Comparison of ENCODE assay signal across 19 cellular contexts in the genomic region with DNA sequence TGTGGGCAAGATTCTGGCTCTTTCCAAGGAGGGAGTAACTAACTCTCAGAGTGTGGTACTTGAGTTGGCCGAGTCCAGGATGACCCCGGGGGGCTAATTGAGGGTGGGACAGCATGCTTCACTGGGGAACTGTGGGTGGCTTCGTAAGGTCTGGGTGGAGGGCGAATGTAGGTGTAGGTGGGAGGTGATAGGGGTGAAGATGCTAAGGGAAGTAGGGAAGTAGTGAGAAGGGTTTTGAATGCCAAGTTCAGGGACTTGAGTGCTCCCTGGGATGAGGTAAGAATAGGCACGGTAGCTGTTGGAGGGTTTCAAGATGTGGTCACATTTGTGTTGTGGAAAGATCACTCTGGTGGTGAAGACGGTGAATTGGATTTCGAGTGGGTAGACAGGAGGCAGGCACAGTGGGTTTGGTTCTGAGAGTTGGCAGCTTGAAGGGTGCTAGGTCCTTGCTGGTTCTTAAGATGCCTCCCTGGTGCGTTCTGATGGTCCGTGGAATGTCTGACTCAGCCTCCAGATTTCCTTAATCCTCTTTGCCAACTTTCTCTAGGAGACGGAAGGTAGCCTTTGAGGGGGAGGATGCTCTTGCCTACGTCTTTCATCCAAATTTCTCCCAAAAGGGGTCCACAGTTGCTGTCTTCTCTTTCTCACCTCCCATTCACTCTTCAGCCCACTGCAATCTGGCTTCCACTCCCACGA. TPM values are rescaled to one million over a fixed set of nuclear protein-coding genes. Genes with fewer than 3 reads are reported as not detected.
DNase-seq lines count a peak whose midpoint lies in the region; ATAC-seq and TF ChIP-seq lines count a peak whose summit lies in the region.
"Had no signal": no experiment of that assay in that cellular context is flagged by ENCODE, and none has a peak within 500 bp of the region (broad histone marks: within the 10 kb centered on the region; RNA-seq: fewer than 3 reads in every experiment).

No MANE protein-coding gene starts in this region.

- H3K4ac ChIP-seq in IMR-90 (ENCODE audit: low read depth, low read length) = no peak overlapping the region

- H3K14ac ChIP-seq in IMR-90 (replicated peaks; ENCODE audit: low read depth, low read length) = no peak overlapping the region

- intact Hi-C loops in IMR-90 (cut with micrococcal nuclease) = no loop called here
- intact Hi-C loops in posterior vena cava (cut with DNase I) = no loop called here

- H3K56ac ChIP-seq in IMR-90 (ENCODE audit: extremely low read depth, insufficient read depth, low read length) = no peak overlapping the region

- no peak for TF ChIP-seq RAD21 in IMR-90 (IDR thresholded peaks at IDR 0.05; ENCODE audit: low read length)

- H2AFZ ChIP-seq in IMR-90 (replicated peaks; ENCODE audit: low read length, poor library complexity) = peak overlapping the region; percentile 49

- POLR2A ChIA-PET in IMR-90 (lab: Charles Lee; ENCODE audit: unreplicated experiment) = no interaction called here

- CTCF ChIA-PET in IMR-90 (lab: Yijun Ruan, JAX) = no interaction called here

- peak overlapping the region; percentile 51; the same call in 1 of the 2 replicates for H3K23ac ChIP-seq in IMR-90 (ENCODE audit: low read depth, low read length)

- 73 to 100% methylated on average over 1 to 7 of the region's 12 CpGs for WGBS in IMR-90 (ENCODE audit: extremely low coverage in 2 of 2, insufficient read length in 1 of 2), 2 experiments

- TF ChIP-seq CTCF in IMR-90 (conservative IDR thresholded peaks at IDR 0.05; ENCODE audit: low read depth, low read length) (no peak), cardiac fibroblast (IDR thresholded peaks at IDR 0.05; ENCODE audit: low read depth, low read length) (no peak)

- no TSS peak for BruUV-seq in IMR-90 (replicated peaks; lab: Mats Ljungman, UMichigan)

- H3K27ac ChIP-seq in IMR-90 (ENCODE audit: insufficient read depth, low read length) = no peak overlapping the region
- H3K27ac ChIP-seq: SJCRH30 had no signal

- dilution Hi-C loops in IMR-90 (cut with HindIII; ENCODE audit: low sequenced_read_pairs, unreplicated experiment) = no loop called here

- H2BK20ac ChIP-seq in IMR-90 (ENCODE audit: low read depth, low read length) = no peak overlapping the region

- H3K36me3 ChIP-seq in IMR-90 (ENCODE audit: control insufficient read depth, insufficient read depth, low read length) = no peaks in the 10 kb centered on the region
- H3K36me3 ChIP-seq: SJCRH30 had no signal

- H3K18ac ChIP-seq in IMR-90 (ENCODE audit: low read depth, low read length) = no peak overlapping the region

- H2AK5ac ChIP-seq in IMR-90 (ENCODE audit: low read depth, low read length) = no peak overlapping the region

- no peak for ATAC-seq in IMR-90 (ENCODE audit: low read depth)
- no peak for ATAC-seq in GM18858 (IDR thresholded peaks at IDR 0.05; ENCODE audit: unreplicated experiment)
- ATAC-seq: K562, T-helper 17 cell had no signal

- H2AK9ac ChIP-seq in IMR-90 (replicated peaks; ENCODE audit: low read depth, low read length, poor library complexity) = no peak overlapping the region

- H3K4me2 ChIP-seq in IMR-90 (ENCODE audit: low read depth, low read length) = no peak overlapping the region

- peak; percentile 32 for DNase-seq in EH (ENCODE audit: low read depth)
- DNase-seq in IMR-90 = no peak
- DNase-seq in cardiac fibroblast (ENCODE audit: low read depth in 2 of 2) = peak; percentile 22 to 56
- peak; percentile 38 for DNase-seq in posterior vena cava (ENCODE audit: low spot score)
- no peak for DNase-seq in NCI-H2107 (lab: John Stamatoyannopoulos, UW)
- no peak for DNase-seq in NOMO-1 treated with DMSO at 0.1 percent for 48 hours (lab: John Stamatoyannopoulos, UW; ENCODE audit: unreplicated experiment)
- DNase-seq in NCI-H2227 treated with DMSO at 0.1 percent for 48 hours (lab: John Stamatoyannopoulos, UW) = no peak
- DNase-seq: Caco-2; CD4-positive, alpha-beta T cell; GF-D8; H7; NCI-H1105 treated with DMSO at 0.1 percent for 48 hours; NCI-H1694; NCI-H2081 treated with DMSO at 0.1 percent for 48 hours; NCI-H510A treated with DMSO at 0.1 percent for 48 hours; SJCRH30; T-helper 17 cell had no signal

- no peak overlapping the region for H2BK5ac ChIP-seq in IMR-90 (ENCODE audit: low read depth, low read length, poor library complexity, severe bottlenecking)

- in situ Hi-C loops in IMR-90 (cut with MboI; ENCODE audit: low sequenced_read_pairs) = no loop called here

- H3K9me3 ChIP-seq in IMR-90 (ENCODE audit: control insufficient read depth, insufficient read depth, low read length) = peaks cover 4% of the 10 kb centered on the region; the same call in 1 of the 2 replicates
- H3K9me3 ChIP-seq: Caco-2, SJCRH30 had no signal

- H3K4me1 ChIP-seq in IMR-90 (ENCODE audit: control insufficient read depth, insufficient read depth, low read length) = peaks cover 3% of the 10 kb centered on the region

- H4K20me1 ChIP-seq in IMR-90 (ENCODE audit: insufficient read depth, low read length) = no peaks in the 10 kb centered on the region

- H4K5ac ChIP-seq in IMR-90 (ENCODE audit: low read depth, low read length) = no peak overlapping the region

- TF ChIP-seq POLR2A in IMR-90 (IDR thresholded peaks at IDR 0.05; ENCODE audit: low read depth, low read length) = no peak

- H3K9me1 ChIP-seq in IMR-90 (ENCODE audit: insufficient read depth, low read length) = peaks cover 9% of the 10 kb centered on the region; the same call in 1 of the 2 replicates

- H3K79me1 ChIP-seq in IMR-90 (ENCODE audit: low read depth in 1 of 2, low read length in 2 of 2) = peaks cover 6 to 15% of the 10 kb centered on the region in 2 experiments; a peak in 3 of 4 replicates

- peaks cover 8% of the 10 kb centered on the region for H3K27me3 ChIP-seq in IMR-90 (ENCODE audit: control insufficient read depth, insufficient read depth, low read length)
- H3K27me3 ChIP-seq: SJCRH30 had no signal

- H2BK15ac ChIP-seq in IMR-90 (ENCODE audit: low read depth, low read length) = no peak overlapping the region

- no peak overlapping the region for H3K9ac ChIP-seq in IMR-90 (ENCODE audit: low read depth, low read length)

- H3K4me3 ChIP-seq in IMR-90 (ENCODE audit: insufficient read depth, low read depth, low read length) (no peak overlapping the region), cardiac fibroblast (replicated peaks in 1 of 2; ENCODE audit: low read depth in 2 of 2, low read length in 2 of 2) (no peak overlapping the region)
- H3K4me3 ChIP-seq: K562, SJCRH30 had no signal

- H4K91ac ChIP-seq in IMR-90 (ENCODE audit: insufficient read depth, low read depth, low read length) = no peak overlapping the region

- no peak overlapping the region for H2BK120ac ChIP-seq in IMR-90 (ENCODE audit: low read depth, low read length)

- no peak overlapping the region for H4K8ac ChIP-seq in IMR-90 (ENCODE audit: low read depth in 2 of 2, low read length in 2 of 2)

TF ChIP-seq in IMR-90, 13 proteins besides CTCF, POLR2A, EP300 and RAD21:
- TF ChIP-seq MAFK (IDR thresholded peaks at IDR 0.05; ENCODE audit: low read depth, low read length) = no peak
- TF ChIP-seq CEBPB (IDR thresholded peaks at IDR 0.05; ENCODE audit: low read depth, low read length) = no peak
- TF ChIP-seq RFX5 (IDR thresholded peaks at IDR 0.05; ENCODE audit: low read depth, low read length) = no peak
- TF ChIP-seq NFE2L2 (IDR thresholded peaks at IDR 0.05; ENCODE audit: low read depth, low read length) = no peak
- no peak for TF ChIP-seq CHD1 (IDR thresholded peaks at IDR 0.05; ENCODE audit: low read depth, low read length)
- no peak for TF ChIP-seq USF2 (IDR thresholded peaks at IDR 0.05; ENCODE audit: low read depth, low read length)
- TF ChIP-seq BHLHE40 (IDR thresholded peaks at IDR 0.05; ENCODE audit: low read depth, low read length) = no peak
- no peak for TF ChIP-seq RCOR1 (IDR thresholded peaks at IDR 0.05; ENCODE audit: insufficient replicate concordance, low read length)
- TF ChIP-seq MXI1 (IDR thresholded peaks at IDR 0.05; ENCODE audit: borderline replicate concordance, low read depth, low read length) = no peak
- no peak for TF ChIP-seq FOS (IDR thresholded peaks at IDR 0.05; ENCODE audit: low read depth, low read length)
- no peak for TF ChIP-seq ELK1 (IDR thresholded peaks at IDR 0.05; ENCODE audit: borderline replicate concordance, low read depth, low read length)
- TF ChIP-seq MAZ (IDR thresholded peaks at IDR 0.05; ENCODE audit: borderline replicate concordance, low read depth, low read length) = no peak
- no peak for TF ChIP-seq SMC3 (IDR thresholded peaks at IDR 0.05; ENCODE audit: low read depth, low read length)

RNA-seq across cellular contexts. Expression of gene DNAL4, which starts 2.5 kb away (rescaled TPM):
- total RNA-seq in IMR-90 (2012; rRNA removed) (6.1 and 6.9 TPM in 2 replicates), posterior vena cava (1 to 10 TPM; 5.9 to 8.3 TPM)
- polyA plus RNA-seq in IMR-90 (2012; rRNA removed) = 12.1 and 14.2 TPM in 2 replicates
- polyA plus RNA-seq in IMR-90 (2012; cell fraction: cytosol; rRNA removed) = 14.7 and 19.4 TPM in 2 replicates
- 7.3 and 9.3 TPM in 2 replicates for polyA plus RNA-seq in IMR-90 (2012; cell fraction: nucleus; rRNA removed; ENCODE audit: low replicate concordance)

RNA-seq across cellular contexts. Expression of gene SUN2, which starts 40.6 kb away (rescaled TPM):
- 25.6 and 27.8 TPM in 2 replicates for total RNA-seq in IMR-90 (2012; rRNA removed)
- 50.0 and 57.3 TPM in 2 replicates for polyA plus RNA-seq in IMR-90 (2012; rRNA removed)
- polyA plus RNA-seq in IMR-90 (2012; cell fraction: cytosol; rRNA removed) = 42.6 and 49.1 TPM in 2 replicates
- 32.0 and 72.8 TPM in 2 replicates for polyA plus RNA-seq in IMR-90 (2012; cell fraction: nucleus; rRNA removed; ENCODE audit: low replicate concordance)
- total RNA-seq in posterior vena cava = 100 to 1,000 TPM; 229 to 246 TPM

RNA-seq across cellular contexts. Expression of gene NPTXR, which starts 47.4 kb away (rescaled TPM):
- 0.28 and 0.36 TPM in 2 replicates for total RNA-seq in IMR-90 (2012; rRNA removed)
- 1.8 and 2.2 TPM in 2 replicates for polyA plus RNA-seq in IMR-90 (2012; rRNA removed)
- polyA plus RNA-seq in IMR-90 (2012; cell fraction: cytosol; rRNA removed) = 1.3 and 2.3 TPM in 2 replicates
- polyA plus RNA-seq in IMR-90 (2012; cell fraction: nucleus; rRNA removed; ENCODE audit: low replicate concordance) = 1.4 and 1.6 TPM in 2 replicates
- total RNA-seq in posterior vena cava = 1 to 10 TPM; 8.3 to 8.4 TPM

Comparison
In these comparisons a context has a peak if more than half of its experiments do, and no peak if none do; other contexts are left out.
1. DNase-seq: peak in EH (single experiment), cardiac fibroblast (2 of 2) and posterior vena cava (single experiment); none in IMR-90 (single experiment), NCI-H2107 (single experiment), NOMO-1 treated with DMSO at 0.1 percent for 48 hours (single experiment) and NCI-H2227 treated with DMSO at 0.1 percent for 48 hours (single experiment).